Comparison of ENCODE assay signal across 24 cellular contexts in the genomic region with DNA sequence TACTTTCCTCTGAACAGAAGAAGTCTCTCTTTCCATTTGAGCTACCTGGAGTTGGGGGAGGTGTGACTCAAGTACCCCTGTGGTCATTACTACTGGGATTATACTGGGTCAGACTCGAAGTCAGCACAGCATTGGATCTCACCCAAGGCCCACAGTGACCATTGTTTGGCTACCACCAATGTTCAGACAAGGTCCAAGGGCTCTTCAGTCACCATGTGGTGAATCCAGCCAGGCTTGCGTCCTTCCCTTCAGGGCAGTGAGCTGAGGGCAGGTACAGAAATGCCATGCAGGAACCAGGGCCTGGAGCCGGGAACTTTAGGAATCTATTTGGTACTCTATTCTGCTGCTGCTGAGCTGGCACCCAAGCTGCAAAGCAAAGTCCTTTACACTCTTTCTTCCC. TPM values are rescaled to one million over a fixed set of nuclear protein-coding genes. Genes with fewer than 3 reads are reported as not detected.
DNase-seq lines count a peak whose midpoint lies in the region; ATAC-seq and TF ChIP-seq lines count a peak whose summit lies in the region.
"Had no signal": no experiment of that assay in that cellular context is flagged by ENCODE, and none has a peak within 500 bp of the region (broad histone marks: within the 10 kb centered on the region; RNA-seq: fewer than 3 reads in every experiment).

No MANE protein-coding gene starts in this region.

- TF ChIP-seq POLR2A in body of pancreas (IDR thresholded peaks at IDR 0.05) = no peak

- H3K9me3 ChIP-seq in Caco-2 (no peaks in the 10 kb centered on the region), body of pancreas (no peaks in the 10 kb centered on the region), SJCRH30 (replicated peaks) (no peaks in the 10 kb centered on the region)
- H3K9me3 ChIP-seq: A549; BLaER1 treated with 17β-estradiol and CSF1 and Interleukin-3, amounts not matched to agents 10 nM and 100 nM had no signal

- intact Hi-C loops in Caco-2 (cut with micrococcal nuclease; ENCODE audit: unreplicated experiment) (no loop called here), body of pancreas (cut with DNase I) (no loop called here), left cardiac atrium (cut with DNase I) (no loop called here)

- H3K27ac ChIP-seq in body of pancreas (peak overlapping the region in 3 of 4 donors; percentile 3 to 58 (median 25)), SJCRH30 (no peak overlapping the region)
- H3K27ac ChIP-seq: 22Rv1; A549; BLaER1 treated with 17β-estradiol and CSF1 and Interleukin-3, amounts not matched to agents 10 nM and 100 nM; C4-2B had no signal

- TF ChIP-seq CTCF in Caco-2 (IDR thresholded peaks at IDR 0.05; ENCODE audit: insufficient read depth in 1 of 2, low read depth in 1 of 2, low read length in 1 of 2, severe bottlenecking in 1 of 2, unreplicated experiment in 1 of 2) (no peak), body of pancreas (IDR thresholded peaks at IDR 0.05) (no peak), progenitor cell of endocrine pancreas (IDR thresholded peaks at IDR 0.05; ENCODE audit: unreplicated experiment) (no peak)

- no peaks in the 10 kb centered on the region for H3K4me1 ChIP-seq in Caco-2
- H3K4me1 ChIP-seq in body of pancreas = peaks cover 20% of the 10 kb centered on the region
- no peaks in the 10 kb centered on the region for H3K4me1 ChIP-seq in SJCRH30
- H3K4me1 ChIP-seq: A549; BLaER1 treated with 17β-estradiol and CSF1 and Interleukin-3, amounts not matched to agents 10 nM and 100 nM had no signal

- H3K4me3 ChIP-seq in Caco-2 (ENCODE audit: low read depth, low read length) (no peak overlapping the region), body of pancreas (no peak overlapping the region), SJCRH30 (no peak overlapping the region)
- H3K4me3 ChIP-seq: A549; BLaER1 treated with 17β-estradiol and CSF1 and Interleukin-3, amounts not matched to agents 10 nM and 100 nM; GM12878 had no signal

- no peak overlapping the region for H3K4me3 Mint-ChIP-seq in Caco-2 (ENCODE audit: unreplicated experiment)
- no peak overlapping the region for H3K4me3 Mint-ChIP-seq in progenitor cell of endocrine pancreas (ENCODE audit: low read depth)
- H3K4me3 Mint-ChIP-seq: B cell; CD4-positive, alpha-beta T cell; CD8-positive, alpha-beta T cell had no signal

- POLR2A ChIA-PET in Caco-2 (lab: Charles Lee) = no interaction called here

- no peaks in the 10 kb centered on the region for H3K27me3 Mint-ChIP-seq in Caco-2 (ENCODE audit: insufficient read depth, unreplicated experiment)
- no peaks in the 10 kb centered on the region for H3K27me3 Mint-ChIP-seq in progenitor cell of endocrine pancreas

- ATAC-seq in body of pancreas (no peak), left lobe of liver (peak; percentile 81), left cardiac atrium (no peak), HG02610 (IDR thresholded peaks at IDR 0.05; ENCODE audit: unreplicated experiment) (no peak)
- ATAC-seq: A549; CD8-positive, alpha-beta T cell; GM12878 had no signal

- WGBS in body of pancreas, 2 donors = 60 to 91% methylated on average over 3 of the region's 3 CpGs

- no TSS peak for BruUV-seq in Caco-2 (replicated peaks; lab: Mats Ljungman, UMichigan)

- H3K27ac Mint-ChIP-seq in Caco-2 (ENCODE audit: unreplicated experiment) = peak overlapping the region; percentile 39
- H3K27ac Mint-ChIP-seq in progenitor cell of endocrine pancreas = peak overlapping the region; percentile 91
- H3K27ac Mint-ChIP-seq: B cell; CD4-positive, alpha-beta T cell; CD8-positive, alpha-beta T cell had no signal

- H3K36me3 Mint-ChIP-seq in Caco-2 (ENCODE audit: insufficient read depth, unreplicated experiment) (no peaks in the 10 kb centered on the region), progenitor cell of endocrine pancreas (ENCODE audit: insufficient read depth) (peaks cover 47% of the 10 kb centered on the region)
- H3K36me3 Mint-ChIP-seq: CD8-positive, alpha-beta T cell had no signal

- DNase-seq in Caco-2 (no peak), body of pancreas (no peak), left lobe of liver (ENCODE audit: low spot score) (no peak), progenitor cell of endocrine pancreas (ENCODE audit: low spot score, unreplicated experiment) (no peak), SJCRH30 (no peak), left cardiac atrium (no peak)
- DNase-seq: AML-193; CD4-positive, alpha-beta T cell; CD8-positive, alpha-beta T cell; DMS 273 treated with DMSO at 0.1 percent for 48 hours; DMS153; DMS53; DMS79; DND-41; EL; GDM1 had no signal

- H3K4me1 Mint-ChIP-seq in Caco-2 (ENCODE audit: low read depth, unreplicated experiment) (no peaks in the 10 kb centered on the region), progenitor cell of endocrine pancreas (ENCODE audit: low read depth) (peaks cover 21% of the 10 kb centered on the region)
- H3K4me1 Mint-ChIP-seq: B cell had no signal

- H3K9me3 Mint-ChIP-seq in Caco-2 (ENCODE audit: unreplicated experiment) (no peaks in the 10 kb centered on the region), progenitor cell of endocrine pancreas (ENCODE audit: low read depth) (peaks cover 18% of the 10 kb centered on the region)
- H3K9me3 Mint-ChIP-seq: CD4-positive, alpha-beta T cell; CD8-positive, alpha-beta T cell had no signal

- CTCF ChIA-PET in Caco-2 (lab: Charles Lee) = no interaction called here

- H3K27me3 ChIP-seq in Caco-2 (replicated peaks; ENCODE audit: control insufficient read depth, insufficient read depth, low read length) = no peaks in the 10 kb centered on the region
- no peaks in the 10 kb centered on the region for H3K27me3 ChIP-seq in body of pancreas
- no peaks in the 10 kb centered on the region; the same call in 1 of the 2 replicates for H3K27me3 ChIP-seq in SJCRH30
- H3K27me3 ChIP-seq: BLaER1 treated with 17β-estradiol and CSF1 and Interleukin-3, amounts not matched to agents 10 nM and 100 nM had no signal

- H3K36me3 ChIP-seq in Caco-2 (ENCODE audit: control insufficient read depth, insufficient read depth, low read length) (no peaks in the 10 kb centered on the region), body of pancreas (replicated peaks in 1 of 2; ENCODE audit: insufficient read depth in 1 of 2, low read depth in 2 of 2) (no peaks in the 10 kb centered on the region), SJCRH30 (no peaks in the 10 kb centered on the region)
- H3K36me3 ChIP-seq: BLaER1 treated with 17β-estradiol and CSF1 and Interleukin-3, amounts not matched to agents 10 nM and 100 nM had no signal

RNA-seq across cellular contexts. Expression of a gene that starts 5.5 kb away (rescaled TPM):
- total RNA-seq in Caco-2 (2022) (0.29 and 0.49 TPM in 2 replicates), body of pancreas (100 to 1,000 TPM; 334 to 402 TPM), left lobe of liver (24.6 TPM), progenitor cell of endocrine pancreas (281 and 286 TPM in 2 replicates), left cardiac atrium (10 to 100 TPM; 18.6 to 22.8 TPM)
- 0.04 and 0.05 TPM in 2 replicates for total RNA-seq in SJCRH30 (2014; rRNA removed; shearing (Covaris generic))
- total RNA-seq: A172, B cell had no signal

Comparison
In these comparisons a context has a peak if more than half of its experiments do, and no peak if none do; other contexts are left out.
1. RNA of a gene that starts 5.5 kb away (total RNA-seq): 334 to 402 TPM in body of pancreas, 281 to 286 TPM in progenitor cell of endocrine pancreas, 24.6 TPM in left lobe of liver (single experiment) and 18.6 to 22.8 TPM in left cardiac atrium; 0.29 to 0.49 TPM in Caco-2 and 0.04 to 0.05 TPM in SJCRH30; every median in the first group is over 10 times any median in the second.